Comparison of ENCODE assay signal across 8 cellular contexts in the genomic region with DNA sequence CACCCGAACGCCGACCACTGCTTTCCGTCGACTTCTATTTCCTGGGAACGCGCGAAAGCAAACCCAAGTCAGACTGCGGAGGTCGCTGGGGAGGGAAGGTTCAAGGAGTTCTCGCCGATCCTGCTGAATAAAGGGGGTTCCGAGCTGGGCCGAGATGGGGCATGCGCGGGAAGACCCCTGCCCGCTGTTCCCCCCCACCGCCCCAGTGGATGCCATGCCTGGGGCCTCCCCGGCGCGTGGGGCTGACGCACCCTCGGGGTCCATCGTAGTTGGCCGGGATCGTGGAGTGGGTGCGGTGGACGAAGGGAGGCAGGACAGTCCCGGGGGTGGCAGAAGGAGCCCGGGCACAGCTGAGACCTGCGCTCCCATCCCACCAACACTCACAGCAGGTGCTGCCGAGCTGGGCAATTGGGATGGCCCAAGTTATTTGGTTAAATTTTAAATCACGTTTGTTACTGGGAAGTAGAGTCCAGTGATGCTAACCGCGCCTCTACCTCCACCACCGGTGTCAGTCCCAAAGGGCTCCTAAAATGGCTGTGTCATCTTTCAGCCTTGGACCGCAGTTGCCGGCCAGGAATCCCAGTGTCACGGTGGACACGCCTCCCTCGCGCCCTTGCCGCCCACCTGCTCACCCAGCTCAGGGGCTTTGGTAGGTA. TPM values are rescaled to one million over a fixed set of nuclear protein-coding genes. Genes with fewer than 3 reads are reported as not detected.
DNase-seq lines count a peak whose midpoint lies in the region; ATAC-seq and TF ChIP-seq lines count a peak whose summit lies in the region.

No MANE protein-coding gene starts in this region.

- H3K9me3 ChIP-seq in AG04450 (ENCODE audit: control insufficient read depth, insufficient read depth, low read length), result no peaks in the 10 kb centered on the region
- no peaks in the 10 kb centered on the region for H3K9me3 ChIP-seq in mesodermal cell (ENCODE audit: control insufficient read depth, low read length)
- H3K9me3 ChIP-seq in aorta (ENCODE audit: control insufficient read depth, low read length), result no peaks in the 10 kb centered on the region

- intact Hi-C loops in aorta (cut with DNase I), result loop anchor here in 1 of 2 donors (10.0 kb wide), 1 partner anchor 302 kb away; no protein-coding TSS in a partner anchor

- H3K27ac ChIP-seq in AG04450 (ENCODE audit: low read depth, low read length) (no peak overlapping the region), mesodermal cell (ENCODE audit: low read depth, low read length, severe bottlenecking) (no peak overlapping the region), aorta (ENCODE audit: low read depth in 1 of 2, low read length in 2 of 2) (no peak overlapping the region)

- H3K36me3 ChIP-seq in mesodermal cell (ENCODE audit: control insufficient read depth, insufficient read depth, low read length) (no peaks in the 10 kb centered on the region), aorta (ENCODE audit: control insufficient read depth in 1 of 2, insufficient read depth in 2 of 2, low read length in 1 of 2) (peaks cover 0 to under 1% of the 10 kb centered on the region in 2 donors)

- H3K4me3 ChIP-seq in AG04450 (ENCODE audit: low read depth, low read length) (peak overlapping the region; percentile 55), choroid plexus epithelial cell (ENCODE audit: low read depth, low read length) (peak overlapping the region; percentile 62), mesodermal cell (ENCODE audit: extremely low read depth, insufficient read depth, low read length, poor library complexity, severe bottlenecking) (peak overlapping the region; percentile 33), aorta (ENCODE audit: low read length in 2 of 2) (peak overlapping the region; percentile 46 to 60)

- H3K4me1 ChIP-seq in mesodermal cell (ENCODE audit: control insufficient read depth, insufficient read depth, low read length, poor library complexity, severe bottlenecking) (no peaks in the 10 kb centered on the region), aorta (ENCODE audit: control insufficient read depth in 1 of 2, insufficient read depth in 2 of 2, low read length in 2 of 2) (no peaks in the 10 kb centered on the region)

- CTCF ChIA-PET in AG04450 (lab: Charles Lee), result no interaction called here

- DNase-seq in AG04450 (ENCODE audit: low read depth, low spot score), result no peak
- no peak for DNase-seq in choroid plexus epithelial cell (ENCODE audit: low read depth)
- no peak for DNase-seq in aorta
- DNase-seq in SKM-1 (lab: John Stamatoyannopoulos, UW; ENCODE audit: unreplicated experiment), result no peak
- no peak for DNase-seq in KBM-7

- in situ Hi-C loops in KBM-7 (cut with MboI; ENCODE audit: low pct_unique_long_range_greater_than_20kb, low sequenced_read_pairs), result no loop called here

- peaks cover 19% of the 10 kb centered on the region for H3K27me3 ChIP-seq in AG04450 (ENCODE audit: control insufficient read depth, insufficient read depth, low read length)
- H3K27me3 ChIP-seq in aorta (ENCODE audit: control insufficient read depth in 1 of 2, insufficient read depth in 2 of 2, low read length in 1 of 2), result no peaks in the 10 kb centered on the region

- WGBS in mesodermal cell (ENCODE audit: insufficient coverage in 2 of 2), 2 experiments, result 19 to 23% methylated on average over 27 to 30 of the region's 43 CpGs
- WGBS in aorta, 2 donors, result 22 to 23% methylated on average over 41 to 43 of the region's 43 CpGs

- ATAC-seq in HG03432 (IDR thresholded peaks at IDR 0.05; ENCODE audit: unreplicated experiment), result peak; percentile 3
- peak; percentile 75 for ATAC-seq in aorta (ENCODE audit: low FRiP score)
- ATAC-seq in GM18519 (IDR thresholded peaks at IDR 0.05; ENCODE audit: low FRiP score, unreplicated experiment), result no peak

- TF ChIP-seq CTCF in AG04450 (IDR thresholded peaks at IDR 0.05; ENCODE audit: low read depth, low read length), result no peak
- no peak for TF ChIP-seq CTCF in choroid plexus epithelial cell (conservative IDR thresholded peaks at IDR 0.05; ENCODE audit: low read depth, low read length)

- POLR2A ChIA-PET in AG04450 (lab: Yijun Ruan, JAX), result no interaction called here

RNA-seq across cellular contexts. Expression of a gene that starts 0.7 kb away (rescaled TPM):
- polyA plus RNA-seq in AG04450 (2011; rRNA removed) (1.1 and 1.3 TPM in 2 replicates), aorta (10 to 100 TPM; 16.9 to 24.9 TPM)
- 1.6 and 3.7 TPM in 2 replicates for polyA minus RNA-seq in AG04450 (2011; rRNA and poly(A)+ RNA removed)
- 0.48 TPM for polyA plus RNA-seq in mesodermal cell (2013, experiment 1 of 2)
- polyA plus RNA-seq in mesodermal cell (2013, experiment 2 of 2), result 0.51 TPM
- total RNA-seq in aorta, result 10 to 100 TPM; 41.0 to 58.1 TPM
